Comparison of ENCODE assay signal across 19 cellular contexts in the genomic region with DNA sequence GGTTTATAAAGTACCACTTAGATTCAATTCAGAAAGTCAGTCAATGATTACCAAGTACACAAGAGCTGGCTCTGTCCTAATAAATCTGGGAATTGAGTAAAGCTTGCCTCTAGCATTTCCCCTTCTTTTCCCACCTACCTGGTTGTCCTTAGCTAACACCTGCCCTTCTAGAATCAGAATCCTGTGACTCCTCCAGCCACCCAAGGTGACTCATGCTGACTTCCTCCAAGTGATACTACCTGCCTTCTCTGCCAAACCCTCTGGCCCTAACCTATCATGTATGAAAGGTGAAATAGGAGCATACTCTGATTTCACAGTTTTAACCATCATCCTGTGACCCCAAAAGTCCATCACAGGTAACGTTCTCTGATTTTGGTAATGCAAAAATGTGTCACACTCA.
DNase-seq lines count a peak whose midpoint lies in the region; ATAC-seq and TF ChIP-seq lines count a peak whose summit lies in the region.
"Had no signal": no experiment of that assay in that cellular context is flagged by ENCODE, and none has a peak within 500 bp of the region (broad histone marks: within the 10 kb centered on the region; RNA-seq: fewer than 3 reads in every experiment).

No MANE protein-coding gene starts in this region.

- no peaks in the 10 kb centered on the region for H3K9me2 ChIP-seq in PC-3 (replicated peaks; ENCODE audit: low read length)

- no peak overlapping the region for H3K4me3 Mint-ChIP-seq in nephron progenitor cell
- no peak overlapping the region for H3K4me3 Mint-ChIP-seq in stimulated activated memory B cell treated with anti-CD40 and anti-IgM and Interleukin-4, amounts not matched to agents 10 μg/mL and 1 μg/mL and 100 μg/mL, for 72 hours
- H3K4me3 Mint-ChIP-seq: effector memory CD8-positive, alpha-beta T cell; memory B cell had no signal

- in situ Hi-C loops in KBM-7 (cut with MboI; ENCODE audit: low pct_unique_long_range_greater_than_20kb, low sequenced_read_pairs) = no loop called here

- POLR2A ChIA-PET in PC-3 (lab: Charles Lee; ENCODE audit: unreplicated experiment) = no interaction called here

- H3K79me2 ChIP-seq in PC-3 (ENCODE audit: low read length) = no peaks in the 10 kb centered on the region

- DNase-seq in PC-3 (peak; percentile 56), foreskin keratinocyte (peak; percentile 48 to 66), nephron progenitor cell (no peak), KBM-7 (no peak), AML-193 (lab: John Stamatoyannopoulos, UW) (no peak), NCI-H187 (lab: John Stamatoyannopoulos, UW) (no peak)
- DNase-seq: caudate nucleus; effector memory CD8-positive, alpha-beta T cell; foreskin fibroblast; HCEC 1CT; NCI-H2081 treated with DMSO at 0.1 percent for 48 hours; right cardiac atrium; T-helper 1 cell; WERI-Rb-1 had no signal

- no peak overlapping the region for H2AFZ ChIP-seq in PC-3 (ENCODE audit: low read length)

- BruUV-seq in PC-3 (replicated peaks; lab: Mats Ljungman, UMichigan) = no TSS peak

- H3K4me1 Mint-ChIP-seq in nephron progenitor cell = no peaks in the 10 kb centered on the region
- no peaks in the 10 kb centered on the region for H3K4me1 Mint-ChIP-seq in stimulated activated memory B cell treated with anti-CD40 and anti-IgM and Interleukin-4, amounts not matched to agents 10 μg/mL and 1 μg/mL and 100 μg/mL, for 72 hours
- H3K4me1 Mint-ChIP-seq: memory B cell had no signal

- no peaks in the 10 kb centered on the region for H3K9me3 Mint-ChIP-seq in nephron progenitor cell
- no peaks in the 10 kb centered on the region for H3K9me3 Mint-ChIP-seq in stimulated activated memory B cell treated with anti-CD40 and anti-IgM and Interleukin-4, amounts not matched to agents 10 μg/mL and 1 μg/mL and 100 μg/mL, for 72 hours
- H3K9me3 Mint-ChIP-seq: effector memory CD8-positive, alpha-beta T cell; memory B cell had no signal

- no peak for TF ChIP-seq CTCF in PC-3 (conservative IDR thresholded peaks at IDR 0.05; ENCODE audit: low read depth, low read length)
- TF ChIP-seq CTCF in foreskin keratinocyte (conservative IDR thresholded peaks at IDR 0.05) = no peak
- TF ChIP-seq CTCF in nephron progenitor cell (IDR thresholded peaks at IDR 0.05) = no peak

- H4K20me1 ChIP-seq in PC-3 (ENCODE audit: low read length) = no peaks in the 10 kb centered on the region

- H3K36me3 ChIP-seq in PC-3 (ENCODE audit: low read depth, low read length) = no peaks in the 10 kb centered on the region
- H3K36me3 ChIP-seq: neutrophil, WERI-Rb-1 had no signal

- CTCF ChIA-PET in PC-3 (lab: Charles Lee) = no interaction called here

- no peaks in the 10 kb centered on the region for H3F3A ChIP-seq in PC-3 (ENCODE audit: low read length, unreplicated experiment)

- H3K36me3 Mint-ChIP-seq in nephron progenitor cell (ENCODE audit: low read depth) = peaks cover 6% of the 10 kb centered on the region
- no peaks in the 10 kb centered on the region for H3K36me3 Mint-ChIP-seq in stimulated activated memory B cell treated with anti-CD40 and anti-IgM and Interleukin-4, amounts not matched to agents 10 μg/mL and 1 μg/mL and 100 μg/mL, for 72 hours
- H3K36me3 Mint-ChIP-seq: memory B cell had no signal

- no peak overlapping the region for H3K4me2 ChIP-seq in PC-3 (ENCODE audit: low read length)

- H3K4me1 ChIP-seq in PC-3 (ENCODE audit: insufficient read depth, low read length) = peaks cover 7% of the 10 kb centered on the region; the same call in 1 of the 2 replicates
- H3K4me1 ChIP-seq in foreskin keratinocyte = no peaks in the 10 kb centered on the region

- ATAC-seq in GM18868 (IDR thresholded peaks at IDR 0.05; ENCODE audit: unreplicated experiment) (peak; percentile 55), PC-3 (peak; percentile 83), foreskin keratinocyte (peak; percentile 99)
- no peak for ATAC-seq in stimulated activated memory B cell treated with anti-CD40 and anti-IgM and Interleukin-4, amounts not matched to agents 10 μg/mL and 1 μg/mL and 100 μg/mL, for 72 hours
- ATAC-seq: effector memory CD8-positive, alpha-beta T cell; right cardiac atrium; Right ventricle myocardium inferior had no signal

- intact Hi-C loops in PC-3 (cut with micrococcal nuclease) = no loop called here

- no peaks in the 10 kb centered on the region for H3K27me3 Mint-ChIP-seq in nephron progenitor cell (ENCODE audit: low read depth, poor library complexity)
- H3K27me3 Mint-ChIP-seq in stimulated activated memory B cell treated with anti-CD40 and anti-IgM and Interleukin-4, amounts not matched to agents 10 μg/mL and 1 μg/mL and 100 μg/mL, for 72 hours = no peaks in the 10 kb centered on the region
- H3K27me3 Mint-ChIP-seq: effector memory CD8-positive, alpha-beta T cell; memory B cell had no signal

- H3K27me3 ChIP-seq in PC-3 (ENCODE audit: low read length) (no peaks in the 10 kb centered on the region), foreskin keratinocyte (no peaks in the 10 kb centered on the region)
- H3K27me3 ChIP-seq: neutrophil had no signal

- H3K27ac ChIP-seq in PC-3 (ENCODE audit: low read length) (no peak overlapping the region), foreskin keratinocyte (no peak overlapping the region)
- H3K27ac ChIP-seq: neutrophil, WERI-Rb-1 had no signal

- no peak overlapping the region for H3K9ac ChIP-seq in PC-3 (ENCODE audit: low read length)

- H3K9me3 ChIP-seq in PC-3 (ENCODE audit: low read length) = no peaks in the 10 kb centered on the region
- H3K9me3 ChIP-seq: neutrophil had no signal

- no peak overlapping the region for H3K4me3 ChIP-seq in PC-3 (ENCODE audit: low read length)

- H3K27ac Mint-ChIP-seq in nephron progenitor cell = peak overlapping the region; percentile 84
- H3K27ac Mint-ChIP-seq in stimulated activated memory B cell treated with anti-CD40 and anti-IgM and Interleukin-4, amounts not matched to agents 10 μg/mL and 1 μg/mL and 100 μg/mL, for 72 hours = no peak overlapping the region
- H3K27ac Mint-ChIP-seq: memory B cell had no signal

Comparison
In these comparisons a context has a peak if more than half of its experiments do, and no peak if none do; other contexts are left out.
1. DNase-seq: peak in PC-3 (single experiment) and foreskin keratinocyte (2 of 2); none in nephron progenitor cell (single experiment), KBM-7 (single experiment), AML-193 (0 of 2) and NCI-H187 (0 of 2).